Comparison of ENCODE assay signal across 9 cellular contexts in the genomic region with DNA sequence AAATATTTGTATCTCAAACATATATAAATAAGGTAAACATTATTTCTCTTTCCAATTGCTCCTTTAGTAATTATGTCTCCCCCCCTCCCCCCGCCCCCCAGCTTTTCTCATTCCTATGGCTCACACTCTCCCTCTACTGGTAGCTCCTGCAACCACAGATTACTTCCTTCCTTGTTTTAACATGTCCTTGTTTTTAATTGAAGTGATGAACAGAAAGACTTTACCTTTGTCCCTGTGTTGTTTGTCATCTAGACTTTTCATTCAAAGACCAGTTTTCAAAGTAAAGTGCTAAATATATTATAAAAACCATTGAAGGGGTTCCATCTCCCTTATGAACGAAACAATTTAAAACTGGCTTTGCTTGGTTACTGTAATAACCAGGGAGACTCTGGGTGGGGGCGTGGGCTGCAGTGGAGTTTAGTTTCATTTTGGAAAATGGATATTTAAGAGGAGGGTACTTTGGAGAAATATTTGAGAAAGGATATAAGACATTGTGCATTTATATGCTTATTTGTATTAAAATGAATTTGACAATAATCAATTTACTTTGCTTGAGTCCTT.
DNase-seq lines count a peak whose midpoint lies in the region; ATAC-seq and TF ChIP-seq lines count a peak whose summit lies in the region.
"Had no signal": no experiment of that assay in that cellular context is flagged by ENCODE, and none has a peak within 500 bp of the region (broad histone marks: within the 10 kb centered on the region; RNA-seq: fewer than 3 reads in every experiment).

No MANE protein-coding gene starts in this region.

- no peaks in the 10 kb centered on the region for H3K36me3 Mint-ChIP-seq in WTC11

- no peaks in the 10 kb centered on the region for H3K36me3 ChIP-seq in kidney epithelial cell (ENCODE audit: control insufficient read depth, insufficient read depth, low read length)
- H3K36me3 ChIP-seq: BLaER1 treated with 17β-estradiol and CSF1 and Interleukin-3, amounts not matched to agents 10 nM and 100 nM had no signal

- CTCF ChIA-PET in WTC11 (lab: Charles Lee): interaction anchor here (0.5 to 1.9 kb wide), 23 partner anchors 8 to 790 kb away, joined by 3 to 12 read pairs (median 4); no protein-coding TSS in a partner anchor

- no peaks in the 10 kb centered on the region for H3K27me3 Mint-ChIP-seq in WTC11 (ENCODE audit: low read depth)

- POLR2A ChIA-PET in WTC11 (lab: Charles Lee): interaction anchor here (0.7 kb wide), 1 partner anchor 800 kb away, joined by 6 read pairs; no protein-coding TSS in a partner anchor

- no peaks in the 10 kb centered on the region for H3K9me3 Mint-ChIP-seq in WTC11

- peak; percentile 13 for DNase-seq in NCI-H1092 treated with DMSO at 0.1 percent for 48 hours (lab: John Stamatoyannopoulos, UW)
- DNase-seq in NCI-H1092 (lab: John Stamatoyannopoulos, UW): no peak
- peak; percentile 57 for DNase-seq in H4 (ENCODE audit: low spot score)
- peak; percentile 9 for DNase-seq in NCI-H1105 (lab: John Stamatoyannopoulos, UW)
- DNase-seq in WTC11 (ENCODE audit: low spot score): peak; percentile 16
- DNase-seq in kidney epithelial cell (ENCODE audit: low read depth): no peak
- no peak for DNase-seq in activated CD4-positive, alpha-beta T cell treated with anti-CD3 and anti-CD28 coated beads, Interleukin-2, amount 50 U/mL, for 1 hour
- DNase-seq in NCI-H226: no peak

- H3K4me3 ChIP-seq in kidney epithelial cell (ENCODE audit: low read depth, low read length): no peak overlapping the region
- H3K4me3 ChIP-seq: BLaER1 treated with 17β-estradiol and CSF1 and Interleukin-3, amounts not matched to agents 10 nM and 100 nM had no signal

- peak; percentile 68 for ATAC-seq in WTC11

- peaks cover 3% of the 10 kb centered on the region for H3K4me1 Mint-ChIP-seq in WTC11

- no peak overlapping the region for H3K4me3 Mint-ChIP-seq in WTC11

- no peak overlapping the region for H3K27ac Mint-ChIP-seq in WTC11

- H3K27me3 ChIP-seq in kidney epithelial cell (ENCODE audit: control insufficient read depth, insufficient read depth, low read length): no peaks in the 10 kb centered on the region
- H3K27me3 ChIP-seq: BLaER1 treated with 17β-estradiol and CSF1 and Interleukin-3, amounts not matched to agents 10 nM and 100 nM had no signal

- TF ChIP-seq CTCF in WTC11 (IDR thresholded peaks at IDR 0.05) (peak; percentile 48), kidney epithelial cell (IDR thresholded peaks at IDR 0.05; ENCODE audit: insufficient read depth, low read length, poor library complexity, severe bottlenecking) (peak; percentile 87)

TF ChIP-seq in WTC11, 78 proteins besides CTCF, POLR2A, EP300 and RAD21:
- TF ChIP-seq ZNF317 (CRISPR knock-in tag; IDR thresholded peaks at IDR 0.05; ENCODE audit: borderline replicate concordance, low read depth) (no peak), NFYB (CRISPR knock-in tag; conservative IDR thresholded peaks at IDR 0.05; ENCODE audit: low read depth) (no peak)
- TF ChIP-seq, protein P1, sequence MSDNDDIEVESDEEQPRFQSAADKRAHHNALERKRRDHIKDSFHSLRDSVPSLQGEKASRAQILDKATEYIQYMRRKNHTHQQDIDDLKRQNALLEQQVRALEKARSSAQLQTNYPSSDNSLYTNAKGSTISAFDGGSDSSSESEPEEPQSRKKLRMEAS (CRISPR knock-in tag; IDR thresholded peaks at IDR 0.05): no peak
TF ChIP-seq in WTC11: peak in this region for 0.

Comparison
In these comparisons a context has a peak if more than half of its experiments do, and no peak if none do; other contexts are left out.
1. DNase-seq: peak in NCI-H1092 treated with DMSO at 0.1 percent for 48 hours (single experiment), H4 (single experiment), NCI-H1105 (single experiment) and WTC11 (single experiment); none in NCI-H1092 (single experiment), kidney epithelial cell (single experiment), activated CD4-positive, alpha-beta T cell treated with anti-CD3 and anti-CD28 coated beads, Interleukin-2, amount 50 U/mL, for 1 hour (single experiment) and NCI-H226 (single experiment).